In genomic region chr3:26460975-26461374, GRCh38 we compare ENCODE assay signal across 22 cellular contexts.
"Had no signal": no experiment of that assay in that cellular context is flagged by ENCODE, and none has a peak within 500 bp of the region (broad histone marks: within the 10 kb centered on the region; RNA-seq: fewer than 3 reads in every experiment).

No MANE protein-coding gene starts in this region.

- H3K27me3 ChIP-seq: dorsolateral prefrontal cortex, neutrophil, right atrium auricular region, sigmoid colon, stomach, thyroid gland had no signal

- H3K36me3 ChIP-seq: lower lobe of right lung, neutrophil, prostate gland, right atrium auricular region, sigmoid colon, stomach, thyroid gland had no signal

- ATAC-seq: left colon; left ventricle myocardium superior; lower lobe of right lung; natural killer cell; stimulated activated effector memory CD8-positive, alpha-beta T cell treated with anti-CD3 and anti-CD28 coated beads, Interleukin-12 subunit alpha, Interleukin-12 subunit beta, amount 100 ng/mL, for 72 hours had no signal

- FAIRE-seq: colon, frontal cortex had no signal

- H3K27ac ChIP-seq: dorsolateral prefrontal cortex, lower lobe of right lung, neutrophil, prostate gland, right atrium auricular region, sigmoid colon, thyroid gland had no signal

- H3K4me3 ChIP-seq: dorsolateral prefrontal cortex, lower lobe of right lung, prostate gland, right atrium auricular region, sigmoid colon, stomach, thyroid gland had no signal

- DNase-seq: effector CD4-positive, alpha-beta T cell; hypothalamus; immature natural killer cell; islet precursor cell; kidney glomerular epithelial cell; left colon; left ventricle myocardium superior; lower lobe of right lung; natural killer cell; sigmoid colon; stimulated activated CD4-positive, alpha-beta T cell treated with anti-CD3 and anti-CD28 coated beads, Interleukin-2, amount 100 ng/mL, for 24 hours; stimulated activated CD4-positive, alpha-beta T cell treated with anti-CD3 and anti-CD28 coated beads, Interleukin-4, amount 100 ng/mL, for 24 hours; stimulated activated naive CD4-positive, alpha-beta T cell treated with Interleukin-2 at 50 U/mL for 16 hours; stomach; thyroid gland had no signal

- H3K4me1 ChIP-seq: lower lobe of right lung, prostate gland, right atrium auricular region, sigmoid colon, thyroid gland had no signal

- H3K9me3 ChIP-seq: neutrophil, prostate gland, right atrium auricular region, thyroid gland had no signal
